ENCODE assay signal across 9 cellular contexts in genomic region chr3:124639406-124640237, GRCh38.
DNase-seq lines count a peak whose midpoint lies in the region; ATAC-seq and TF ChIP-seq lines count a peak whose summit lies in the region.
"Had no signal": no experiment of that assay in that cellular context is flagged by ENCODE, and none has a peak within 500 bp of the region (broad histone marks: within the 10 kb centered on the region; RNA-seq: fewer than 3 reads in every experiment).

No MANE protein-coding gene starts in this region.

- H2BK12ac ChIP-seq in mesenchymal stem cell (ENCODE audit: low read length in 2 of 2), result no peak overlapping the region

- H2BK5ac ChIP-seq in mesenchymal stem cell (ENCODE audit: low read depth, low read length, poor library complexity, severe bottlenecking), result no peak overlapping the region

- H3K4me3 ChIP-seq in GM12865 (ENCODE audit: low read depth, low read length) (peak overlapping the region; percentile 25; the same call in 1 of the 2 replicates), Karpas-422 (ENCODE audit: low read length) (no peak overlapping the region), mesenchymal stem cell (ENCODE audit: insufficient read depth in 1 of 2, low read depth in 1 of 2, low read length in 2 of 2) (no peak overlapping the region)

- ATAC-seq in GM21529 (IDR thresholded peaks at IDR 0.05; ENCODE audit: unreplicated experiment), result peak; percentile 78
- ATAC-seq: PC-3 had no signal

- no peak overlapping the region for H2AK5ac ChIP-seq in mesenchymal stem cell (ENCODE audit: low read length, severe bottlenecking)

- no peaks in the 10 kb centered on the region for H3K79me1 ChIP-seq in mesenchymal stem cell (replicated peaks; ENCODE audit: low read length, poor library complexity, severe bottlenecking)

- H2AFZ ChIP-seq in Karpas-422 (ENCODE audit: low read length) (no peak overlapping the region), mesenchymal stem cell (ENCODE audit: low read depth, low read length) (no peak overlapping the region)

- no peaks in the 10 kb centered on the region for H3K36me3 ChIP-seq in Karpas-422 (ENCODE audit: insufficient read depth, low read length)
- no peaks in the 10 kb centered on the region for H3K36me3 ChIP-seq in mesenchymal stem cell (ENCODE audit: control insufficient read depth in 1 of 2, insufficient read depth in 2 of 2, low read depth in 1 of 2, low read length in 2 of 2)

- H3K27ac Mint-ChIP-seq in HFFc6, result no peak overlapping the region

- no peak overlapping the region for H3K23ac ChIP-seq in mesenchymal stem cell (ENCODE audit: low read length in 2 of 2)

- H3K9me2 ChIP-seq in Karpas-422 (replicated peaks; ENCODE audit: insufficient read depth, low read length), result no peaks in the 10 kb centered on the region

- no peaks in the 10 kb centered on the region for H4K20me1 ChIP-seq in Karpas-422 (ENCODE audit: insufficient read depth, low read depth, low read length)

- peaks cover 27% of the 10 kb centered on the region for H3K27me3 Mint-ChIP-seq in HFFc6 (ENCODE audit: insufficient read depth)

- no peaks in the 10 kb centered on the region for H3K4me1 Mint-ChIP-seq in HFFc6 (ENCODE audit: low read depth)

- H3K4me2 ChIP-seq in Karpas-422 (ENCODE audit: low read depth, low read length, poor library complexity, severe bottlenecking) (peak overlapping the region; percentile 13), mesenchymal stem cell (ENCODE audit: low read length, poor library complexity, severe bottlenecking) (no peak overlapping the region)

- H3K9ac ChIP-seq in Karpas-422 (ENCODE audit: low read length) (no peak overlapping the region), mesenchymal stem cell (ENCODE audit: low read length) (no peak overlapping the region)

- no peak overlapping the region for H3K4me3 Mint-ChIP-seq in HFFc6

- no peaks in the 10 kb centered on the region for H3K27me3 ChIP-seq in Karpas-422 (ENCODE audit: low read length)
- peaks cover 4 to 14% of the 10 kb centered on the region in 2 experiments for H3K27me3 ChIP-seq in mesenchymal stem cell (ENCODE audit: control insufficient read depth in 1 of 2, insufficient read depth in 1 of 2, low read length in 2 of 2)

- no peak overlapping the region for H3K4ac ChIP-seq in mesenchymal stem cell (ENCODE audit: low read depth in 1 of 2, low read length in 2 of 2)

- H3K9me3 ChIP-seq in Karpas-422 (ENCODE audit: low read length) (no peaks in the 10 kb centered on the region), mesenchymal stem cell (ENCODE audit: control insufficient read depth, low read length) (no peaks in the 10 kb centered on the region)

- no peaks in the 10 kb centered on the region for H3K9me3 Mint-ChIP-seq in HFFc6

- no peak overlapping the region for H2BK15ac ChIP-seq in mesenchymal stem cell (ENCODE audit: low read depth, poor library complexity, severe bottlenecking)

- no peak for TF ChIP-seq CTCF in GM12865 (IDR thresholded peaks at IDR 0.05; ENCODE audit: insufficient read depth, low read depth, low read length, missing control alignments)
- no peak for TF ChIP-seq CTCF in HFFc6 (IDR thresholded peaks at IDR 0.05)

- H3K14ac ChIP-seq in mesenchymal stem cell (ENCODE audit: low read length in 2 of 2), result no peak overlapping the region

- H3K4me1 ChIP-seq in Karpas-422 (ENCODE audit: low read length), result peaks cover 14% of the 10 kb centered on the region
- H3K4me1 ChIP-seq in mesenchymal stem cell (ENCODE audit: control insufficient read depth, insufficient read depth, low read depth, low read length), result no peaks in the 10 kb centered on the region

- H3K36me3 Mint-ChIP-seq in HFFc6 (ENCODE audit: low read depth), result no peaks in the 10 kb centered on the region

- H3K79me2 ChIP-seq in Karpas-422 (ENCODE audit: low read length), result no peaks in the 10 kb centered on the region

- no peak overlapping the region for H4K8ac ChIP-seq in mesenchymal stem cell (ENCODE audit: low read length)

- H4K91ac ChIP-seq in mesenchymal stem cell (ENCODE audit: low read length), result no peak overlapping the region

- no peak overlapping the region for H3K18ac ChIP-seq in mesenchymal stem cell (ENCODE audit: low read depth in 1 of 2, low read length in 2 of 2)

- DNase-seq in GM12865 (ENCODE audit: low read depth), result peak; percentile 62
- DNase-seq in Karpas-422, result no peak
- DNase-seq in central memory CD4-positive, alpha-beta T cell, result peak; percentile 17
- DNase-seq in NCI-H1694 (lab: John Stamatoyannopoulos, UW), result no peak
- no peak for DNase-seq in cerebellum (ENCODE audit: low spot score)
- DNase-seq in HFFc6, result no peak
- DNase-seq in mesenchymal stem cell, result no peak
- DNase-seq: PC-3 had no signal

- no peak overlapping the region for H2BK120ac ChIP-seq in mesenchymal stem cell (ENCODE audit: low read depth, low read length)

- WGBS in mesenchymal stem cell, result 100% methylated on average over 3 of the region's 6 CpGs

- no peak overlapping the region for H3K27ac ChIP-seq in Karpas-422 (ENCODE audit: low read length)
- H3K27ac ChIP-seq in mesenchymal stem cell (ENCODE audit: low read length, poor library complexity, severe bottlenecking), result no peak overlapping the region

Comparison
In these comparisons a context has a peak if more than half of its experiments do, and no peak if none do; other contexts are left out.
1. DNase-seq: peak in GM12865 (single experiment) and central memory CD4-positive, alpha-beta T cell (single experiment); none in Karpas-422 (single experiment), NCI-H1694 (single experiment), cerebellum (single experiment), HFFc6 (single experiment) and mesenchymal stem cell (single experiment).